1 cellular context compared by ENCODE assay signal in genomic region chrX:153681175-153681574, GRCh38.
TF ChIP-seq lines count a peak whose summit lies in the region.

No MANE protein-coding gene starts in this region.

TF ChIP-seq in GM23338, 12 proteins besides CTCF, POLR2A, EP300 and RAD21:
- TF ChIP-seq REST (IDR thresholded peaks at IDR 0.05; ENCODE audit: unreplicated experiment), result no peak
- no peak for TF ChIP-seq JUNB (IDR thresholded peaks at IDR 0.05; ENCODE audit: unreplicated experiment)
- TF ChIP-seq ZNF462 (CRISPR knock-in tag; IDR thresholded peaks at IDR 0.05), result no peak
- TF ChIP-seq EZH2phosphoT487 (IDR thresholded peaks at IDR 0.05; ENCODE audit: unreplicated experiment), result no peak
- no peak for TF ChIP-seq ETS1 (IDR thresholded peaks at IDR 0.05)
- no peak for TF ChIP-seq EZH2 (IDR thresholded peaks at IDR 0.05; ENCODE audit: low read depth, unreplicated experiment)
- no peak for TF ChIP-seq ZNF114 (CRISPR knock-in tag; IDR thresholded peaks at IDR 0.05)
TF ChIP-seq in GM23338: peak in this region for 0.
